In genomic region chr11:45273509-45273908, GRCh38 we compare ENCODE assay signal across 32 cellular contexts. TPM values are rescaled to one million over a fixed set of nuclear protein-coding genes. Genes with fewer than 3 reads are reported as not detected.
"Had no signal": no experiment of that assay in that cellular context is flagged by ENCODE, and none has a peak within 500 bp of the region (broad histone marks: within the 10 kb centered on the region; RNA-seq: fewer than 3 reads in every experiment).

No MANE protein-coding gene starts in this region.

- H3K4me2 ChIP-seq: neural progenitor cell, smooth muscle cell had no signal

- H3K9me3 Mint-ChIP-seq: natural killer cell, nephron, neural progenitor cell, type B pancreatic cell had no signal

- DNase-seq: naive thymus-derived CD4-positive, alpha-beta T cell; natural killer cell; occipital lobe; ovary; psoas muscle; right cardiac atrium; right lobe of liver; sigmoid colon; spleen; stimulated activated CD4-positive, alpha-beta T cell treated with anti-CD3 and anti-CD28 coated beads, Interleukin-12 subunit alpha, Interleukin-12 subunit beta, amount 100 ng/mL, for 4 hours; stimulated activated CD4-positive, alpha-beta T cell treated with anti-CD3 and anti-CD28 coated beads, Interleukin-1b, Interleukin-23, amount 100 ng/mL, for 48 hours; stimulated activated CD4-positive, alpha-beta T cell treated with anti-CD3 and anti-CD28 coated beads, Interleukin-4, amount 100 ng/mL, for 1 hour; stimulated activated CD4-positive, alpha-beta T cell treated with anti-CD3 and anti-CD28 coated beads, Interleukin-4, amount 100 ng/mL, for 4 hours; stimulated activated CD8-positive, alpha-beta memory T cell treated with anti-CD3 and anti-CD28 coated beads, Interleukin-4, amount 100 ng/mL, for 48 hours; stimulated activated naive CD4-positive, alpha-beta T cell; stimulated activated naive CD8-positive, alpha-beta T cell treated with anti-CD3 and anti-CD28 coated beads, Interleukin-15, amount 100 ng/mL, for 72 hours; stimulated activated naive CD8-positive, alpha-beta T cell treated with anti-CD3 and anti-CD28 coated beads, Interleukin-15, Interleukin-2, amounts not matched to agents 100 U/mL and 50 U/mL, for 24 hours; substantia nigra; testis; tibial artery; transverse colon; upper lobe of right lung; uterus had no signal

- H3K27me3 ChIP-seq: ovary, right lobe of liver, sigmoid colon, testis, transverse colon, uterus had no signal

- ATAC-seq: naive thymus-derived CD4-positive, alpha-beta T cell; psoas muscle; right cardiac atrium; stimulated activated memory B cell treated with anti-CD40 and anti-IgM and Interleukin-4, amounts not matched to agents 10 μg/mL and 1 μg/mL and 100 μg/mL, for 72 hours; stimulated activated naive CD8-positive, alpha-beta T cell treated with anti-CD3 and anti-CD28 coated beads, Interleukin-15, amount 100 ng/mL, for 72 hours; stimulated activated naive CD8-positive, alpha-beta T cell treated with anti-CD3 and anti-CD28 coated beads, Interleukin-15, Interleukin-2, amounts not matched to agents 100 U/mL and 50 U/mL, for 24 hours; upper lobe of right lung had no signal

- H3K9me3 ChIP-seq: ovary, psoas muscle, right lobe of liver, sigmoid colon, spleen, suprapubic skin, testis, tibial artery, transverse colon, upper lobe of right lung, uterus had no signal

- H3K4me3 ChIP-seq: neural progenitor cell, ovary, psoas muscle, right lobe of liver, sigmoid colon, skin epidermis, smooth muscle cell, spleen, suprapubic skin, testis, tibial artery, transverse colon, upper lobe of right lung, uterus had no signal

- H3K36me3 ChIP-seq: neural progenitor cell, ovary, right lobe of liver, sigmoid colon, spleen, suprapubic skin, tibial artery, transverse colon, upper lobe of right lung, uterus had no signal

- H3K9ac ChIP-seq: neural progenitor cell had no signal

- H3K36me3 Mint-ChIP-seq: natural killer cell; neural progenitor cell; stimulated activated memory B cell treated with anti-CD40 and anti-IgM and Interleukin-4, amounts not matched to agents 10 μg/mL and 1 μg/mL and 100 μg/mL, for 72 hours; type B pancreatic cell had no signal

- H2AFZ ChIP-seq: neural progenitor cell had no signal

- H3K27ac Mint-ChIP-seq: naive thymus-derived CD4-positive, alpha-beta T cell; natural killer cell; nephron; neural progenitor cell; progenitor cell of endocrine pancreas; stimulated activated memory B cell treated with anti-CD40 and anti-IgM and Interleukin-4, amounts not matched to agents 10 μg/mL and 1 μg/mL and 100 μg/mL, for 72 hours; stimulated activated naive CD8-positive, alpha-beta T cell treated with anti-CD3 and anti-CD28 coated beads, Interleukin-15, amount 100 ng/mL, for 72 hours; type B pancreatic cell had no signal

- H3K4me1 ChIP-seq: neural progenitor cell, psoas muscle, right lobe of liver, sigmoid colon, spleen, testis, tibial artery, upper lobe of right lung, uterus had no signal

- H3K27ac ChIP-seq: neural progenitor cell, ovary, psoas muscle, right lobe of liver, sigmoid colon, skin epidermis, spleen, suprapubic skin, testis, tibial artery, upper lobe of right lung, uterus had no signal

RNA-seq across cellular contexts. Expression of gene SYT13, which starts 12.6 kb away (rescaled TPM):
- total RNA-seq: naive thymus-derived CD4-positive, alpha-beta T cell; natural killer cell; upper lobe of right lung had no signal
- polyA plus RNA-seq: naive thymus-derived CD4-positive, alpha-beta T cell; urinary bladder had no signal
